8 cellular contexts compared by ENCODE assay signal in the genomic region with DNA sequence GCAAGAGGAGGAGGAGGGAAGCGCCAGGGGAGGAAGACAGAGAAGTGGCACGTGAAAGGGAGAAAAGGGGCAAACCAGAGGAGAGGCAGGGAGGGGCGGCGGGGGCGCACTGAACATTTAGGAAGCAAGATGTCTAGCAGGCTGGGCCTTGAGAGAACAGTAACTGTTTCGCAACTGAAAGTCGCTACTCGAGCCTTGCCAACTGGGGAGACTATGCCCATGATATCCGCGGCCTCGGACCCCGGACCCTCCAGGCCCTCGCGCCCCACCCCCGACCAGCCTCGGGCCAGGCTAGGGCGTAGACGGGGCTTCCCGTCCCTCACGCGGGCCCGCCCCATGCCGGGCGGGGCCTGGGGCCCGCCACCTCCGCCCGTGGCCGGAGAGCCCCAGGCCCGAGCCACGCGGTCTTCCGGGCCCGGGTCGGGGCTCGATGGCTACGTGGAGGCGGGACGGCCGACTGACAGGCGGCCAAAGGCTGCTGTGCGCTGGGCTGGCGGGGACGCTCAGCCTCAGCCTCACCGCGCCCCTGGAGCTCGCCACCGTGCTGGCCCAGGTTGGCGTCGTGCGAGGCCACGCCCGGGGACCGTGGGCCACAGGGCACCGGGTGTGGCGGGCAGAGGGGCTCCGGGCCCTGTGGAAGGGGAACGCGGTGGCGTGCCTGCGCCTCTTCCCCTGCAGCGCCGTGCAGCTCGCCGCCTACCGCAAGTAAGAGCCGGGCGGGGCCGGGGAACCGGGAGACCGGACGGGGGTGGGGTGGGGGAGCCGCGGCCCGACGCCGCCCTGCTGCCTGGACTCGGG. TPM values are rescaled to one million over a fixed set of nuclear protein-coding genes. Genes with fewer than 3 reads are reported as not detected.
DNase-seq lines count a peak whose midpoint lies in the region; ATAC-seq and TF ChIP-seq lines count a peak whose summit lies in the region.

Gene SLC25A43, plus strand, starts transcription at position 363 of the 798 bp plus-strand sequence. Its CDS starts 68 bp downstream, at position 431.

- no peak within 1 kb of the TSS for H3K27ac ChIP-seq in neuronal stem cell (replicated peaks; ENCODE audit: low read length)

- TF ChIP-seq CTCF in foreskin fibroblast (IDR thresholded peaks at IDR 0.05; ENCODE audit: low read depth, low read length): no peak

- H3K9ac ChIP-seq in neuronal stem cell (ENCODE audit: low read depth, low read length, poor library complexity): peak within 1 kb of the TSS; percentile 92

- H3K14ac ChIP-seq in neuronal stem cell (ENCODE audit: low read length): no peak within 1 kb of the TSS

- H3K23ac ChIP-seq in neuronal stem cell (ENCODE audit: low read depth, low read length, poor library complexity): no peak within 1 kb of the TSS

- H4K8ac ChIP-seq in neuronal stem cell (ENCODE audit: low read depth, low read length): peak within 1 kb of the TSS; percentile 17

- peak; percentile 8 for DNase-seq in NCI-H2196 (lab: John Stamatoyannopoulos, UW; ENCODE audit: unreplicated experiment)
- DNase-seq in NCI-H2196 treated with DMSO at 0.1 percent for 48 hours (lab: John Stamatoyannopoulos, UW; ENCODE audit: unreplicated experiment): no peak
- peak; percentile 6 for DNase-seq in NCI-H2227 treated with DMSO at 0.1 percent for 48 hours (lab: John Stamatoyannopoulos, UW)
- DNase-seq in activated T-helper 9 cell treated with anti-CD3 and anti-CD28 coated beads, Interleukin-2, amount 50 U/mL, for 16 hours (ENCODE audit: low read depth): peak; percentile 6
- DNase-seq in foreskin fibroblast: peak in 1 of 2 donors; percentile 66
- DNase-seq in neuronal stem cell (ENCODE audit: low spot score): no peak
- no peak for DNase-seq in KG1 (lab: John Stamatoyannopoulos, UW)

- H3K9me3 ChIP-seq in neuronal stem cell (replicated peaks in 1 of 2; ENCODE audit: control insufficient read depth in 2 of 2, insufficient read depth in 1 of 2, low read depth in 1 of 2, low read length in 2 of 2): no peaks in the 10 kb centered on the region

- no peak within 1 kb of the TSS for H2BK12ac ChIP-seq in neuronal stem cell (ENCODE audit: low read length)

- no peak within 1 kb of the TSS for H2AK5ac ChIP-seq in neuronal stem cell (ENCODE audit: low read depth, low read length)

- H3K18ac ChIP-seq in neuronal stem cell (ENCODE audit: low read length): peak within 1 kb of the TSS; percentile 71

- H3K4me2 ChIP-seq in neuronal stem cell (ENCODE audit: insufficient read depth, low read length, poor library complexity, severe bottlenecking): peak within 1 kb of the TSS; percentile 57

- H3K27me3 ChIP-seq in neuronal stem cell (ENCODE audit: control insufficient read depth in 3 of 3, insufficient read depth in 3 of 3, low read depth in 1 of 3, low read length in 3 of 3): peaks cover 0 to 44% (median 0%) of the 10 kb centered on the region in 3 experiments

- peak; percentile 97 for ATAC-seq in HG02610 (IDR thresholded peaks at IDR 0.05; ENCODE audit: unreplicated experiment)

- no peak within 1 kb of the TSS for H3K4ac ChIP-seq in neuronal stem cell (ENCODE audit: low read length)

- no CpG with 5 or more reads among the region's 77 CpGs for WGBS in neuronal stem cell (ENCODE audit: extremely low coverage in 2 of 2, insufficient read length in 2 of 2, insufficient replicate concordance in 1 of 2), 2 donors

- H2BK120ac ChIP-seq in neuronal stem cell (ENCODE audit: low read depth, low read length): no peak within 1 kb of the TSS

- H3K4me3 ChIP-seq in foreskin fibroblast (ENCODE audit: low read depth in 1 of 2, low read length in 2 of 2): peak within 1 kb of the TSS; percentile 64 to 69
- H3K4me3 ChIP-seq in neuronal stem cell (ENCODE audit: low read length in 2 of 2): peak within 1 kb of the TSS; percentile 39 to 83

- peak within 1 kb of the TSS; percentile 83 for H2AFZ ChIP-seq in neuronal stem cell (ENCODE audit: low read length)

- H3K79me1 ChIP-seq in neuronal stem cell (ENCODE audit: low read depth, low read length): no peaks in the 10 kb centered on the region

- H2BK15ac ChIP-seq in neuronal stem cell (ENCODE audit: low read length): no peak within 1 kb of the TSS

- no peak within 1 kb of the TSS for H4K91ac ChIP-seq in neuronal stem cell (ENCODE audit: low read depth, low read length, poor library complexity)

- peaks cover 0 to 2% of the 10 kb centered on the region in 2 donors for H3K4me1 ChIP-seq in neuronal stem cell (ENCODE audit: control insufficient read depth in 2 of 2, insufficient read depth in 1 of 2, low read depth in 1 of 2, low read length in 2 of 2)

- no peak within 1 kb of the TSS for H2BK5ac ChIP-seq in neuronal stem cell (ENCODE audit: low read length)

- H3K36me3 ChIP-seq in neuronal stem cell (replicated peaks in 1 of 2; ENCODE audit: control insufficient read depth in 2 of 2, insufficient read depth in 2 of 2, low read length in 2 of 2): no peaks in the 10 kb centered on the region

RNA-seq across cellular contexts. Expression of gene SLC25A43, which starts in this region (rescaled TPM):
- 2.7 TPM for polyA plus RNA-seq in neuronal stem cell (2013, experiment 1 of 2)
- polyA plus RNA-seq in neuronal stem cell (2013, experiment 2 of 2): 3.1 TPM

Comparison
In these comparisons a context has a peak if more than half of its experiments do, and no peak if none do; other contexts are left out.
1. DNase-seq: peak in NCI-H2196 (single experiment), NCI-H2227 treated with DMSO at 0.1 percent for 48 hours (single experiment) and activated T-helper 9 cell treated with anti-CD3 and anti-CD28 coated beads, Interleukin-2, amount 50 U/mL, for 16 hours (single experiment); none in NCI-H2196 treated with DMSO at 0.1 percent for 48 hours (single experiment), neuronal stem cell (single experiment) and KG1 (single experiment).